26 cellular contexts compared by ENCODE assay signal in the genomic region with DNA sequence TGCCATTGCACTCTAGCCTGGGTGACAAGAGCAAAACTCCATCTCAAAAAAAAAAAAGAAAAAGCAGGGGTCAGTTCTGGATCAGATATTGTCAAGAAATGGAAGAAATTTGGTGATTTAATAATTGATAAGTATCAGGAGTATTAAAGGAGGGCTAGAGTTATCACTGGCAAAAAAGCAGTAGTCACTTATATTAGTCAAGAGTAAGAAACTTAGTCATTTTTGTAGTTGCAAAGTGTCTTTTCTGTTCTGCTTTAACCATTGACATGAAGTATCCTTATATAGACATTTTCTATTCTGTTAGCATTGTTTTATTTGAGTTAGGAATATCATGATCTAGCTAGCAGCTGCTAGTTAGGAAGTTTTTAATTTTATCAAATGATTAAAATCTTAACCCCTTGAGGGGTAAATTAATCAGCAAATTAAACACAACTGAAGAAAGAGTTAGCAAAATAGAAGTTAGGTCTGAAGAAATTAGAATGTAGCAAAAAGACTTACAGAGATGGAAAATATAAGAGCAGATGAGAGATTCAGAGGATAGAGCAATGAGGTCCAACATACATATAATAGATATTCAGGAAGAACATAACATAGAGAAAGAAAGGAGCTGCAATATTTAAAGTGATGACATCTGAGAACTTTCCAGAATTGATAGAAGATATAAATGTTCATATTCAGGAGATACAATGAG.
"Had no signal": no experiment of that assay in that cellular context is flagged by ENCODE, and none has a peak within 500 bp of the region (broad histone marks: within the 10 kb centered on the region; RNA-seq: fewer than 3 reads in every experiment).

No MANE protein-coding gene starts in this region.

- H3K4me3 Mint-ChIP-seq: activated CD8-positive, alpha-beta memory T cell treated with anti-CD3 and anti-CD28 coated beads, Interleukin-2, amount 10 ng/mL, durations not matched to agents 7 days and 5 days; activated CD8-positive, alpha-beta T cell treated with anti-CD3 and anti-CD28 coated beads, Interleukin-2, amount 10 ng/mL, durations not matched to agents 7 days and 5 days; activated naive CD4-positive, alpha-beta T cell treated with anti-CD3 and anti-CD28 coated beads, Interleukin-2, amount 10 ng/mL, durations not matched to agents 7 days and 5 days; activated naive CD8-positive, alpha-beta T cell treated with anti-CD3 and anti-CD28 coated beads, Interleukin-2, amount 10 ng/mL, durations not matched to agents 7 days and 5 days; endodermal cell; mesothelial cell of epicardium; stimulated activated memory B cell treated with anti-CD40 and anti-IgM and Interleukin-4, amounts not matched to agents 10 μg/mL and 1 μg/mL and 100 μg/mL, for 72 hours; T-helper 17 cell; WTC11 had no signal

- FAIRE-seq: astrocyte had no signal

- DNase-seq: activated CD8-positive, alpha-beta memory T cell treated with anti-CD3 and anti-CD28 coated beads, Interleukin-2, amount 10 ng/mL, durations not matched to agents 7 days and 5 days; activated CD8-positive, alpha-beta T cell treated with anti-CD3 and anti-CD28 coated beads, Interleukin-2, amount 10 ng/mL, durations not matched to agents 7 days and 5 days; activated effector memory CD4-positive, alpha-beta T cell treated with anti-CD3 and anti-CD28 coated beads, Interleukin-2, amount 50 U/mL, for 16 hours; activated naive CD4-positive, alpha-beta T cell treated with anti-CD3 and anti-CD28 coated beads, Interleukin-2, amount 10 ng/mL, durations not matched to agents 7 days and 5 days; activated naive CD8-positive, alpha-beta T cell treated with anti-CD3 and anti-CD28 coated beads, Interleukin-2, amount 10 ng/mL, durations not matched to agents 7 days and 5 days; brain microvascular endothelial cell; endodermal cell; foreskin fibroblast; heart right ventricle; naive thymus-derived CD4-positive, alpha-beta T cell; ovary; stimulated activated CD4-positive, alpha-beta T cell treated with anti-CD3 and anti-CD28 coated beads, Interleukin-4, amount 100 ng/mL, for 24 hours; stomach; T-helper 17 cell; T1000; thyroid gland; upper lobe of left lung had no signal

- H3K27me3 Mint-ChIP-seq: activated naive CD4-positive, alpha-beta T cell treated with anti-CD3 and anti-CD28 coated beads, Interleukin-2, amount 10 ng/mL, durations not matched to agents 7 days and 5 days; progenitor cell of endocrine pancreas had no signal

- H3K27me3 ChIP-seq: brain microvascular endothelial cell, heart right ventricle, ovary, stomach, thyroid gland, upper lobe of left lung, vagina had no signal

- H3K4me1 ChIP-seq: thyroid gland, vagina had no signal

- H3K27ac Mint-ChIP-seq: activated CD8-positive, alpha-beta memory T cell treated with anti-CD3 and anti-CD28 coated beads, Interleukin-2, amount 10 ng/mL, durations not matched to agents 7 days and 5 days; activated CD8-positive, alpha-beta T cell treated with anti-CD3 and anti-CD28 coated beads, Interleukin-2, amount 10 ng/mL, durations not matched to agents 7 days and 5 days; activated naive CD4-positive, alpha-beta T cell treated with anti-CD3 and anti-CD28 coated beads, Interleukin-2, amount 10 ng/mL, durations not matched to agents 7 days and 5 days; activated naive CD8-positive, alpha-beta T cell treated with anti-CD3 and anti-CD28 coated beads, Interleukin-2, amount 10 ng/mL, durations not matched to agents 7 days and 5 days; endodermal cell; mesothelial cell of epicardium; naive thymus-derived CD4-positive, alpha-beta T cell; progenitor cell of endocrine pancreas; stimulated activated memory B cell treated with anti-CD40 and anti-IgM and Interleukin-4, amounts not matched to agents 10 μg/mL and 1 μg/mL and 100 μg/mL, for 72 hours; T-helper 17 cell; WTC11 had no signal

- ATAC-seq: activated CD8-positive, alpha-beta memory T cell treated with anti-CD3 and anti-CD28 coated beads, Interleukin-2, amount 10 ng/mL, durations not matched to agents 7 days and 5 days; activated CD8-positive, alpha-beta T cell treated with anti-CD3 and anti-CD28 coated beads, Interleukin-2, amount 10 ng/mL, durations not matched to agents 7 days and 5 days; esophagus mucosa; heart right ventricle; naive thymus-derived CD4-positive, alpha-beta T cell; sciatic nerve; stimulated activated memory B cell treated with anti-CD40 and anti-IgM and Interleukin-4, amounts not matched to agents 10 μg/mL and 1 μg/mL and 100 μg/mL, for 72 hours; T-helper 17 cell; WTC11 had no signal

- H3K9me3 ChIP-seq: ovary, thyroid gland, vagina had no signal

- H3K36me3 ChIP-seq: brain microvascular endothelial cell, heart right ventricle, ovary, stomach, thyroid gland, upper lobe of left lung, vagina had no signal

- H3K4me3 ChIP-seq: heart right ventricle, ovary, skin epidermis, stomach, thyroid gland, upper lobe of left lung, vagina had no signal

- H3K36me3 Mint-ChIP-seq: activated naive CD8-positive, alpha-beta T cell treated with anti-CD3 and anti-CD28 coated beads, Interleukin-2, amount 10 ng/mL, durations not matched to agents 7 days and 5 days had no signal

- H3K27ac ChIP-seq: brain microvascular endothelial cell, heart right ventricle, ovary, skin epidermis, stomach, thyroid gland, upper lobe of left lung, vagina had no signal
